13 cellular contexts compared by ENCODE assay signal in genomic region chr12:40248585-40249297, GRCh38. TPM values are rescaled to one million over a fixed set of nuclear protein-coding genes. Genes with fewer than 3 reads are reported as not detected.
A peak's percentile ranks its signal among the peaks of the same experiment; 100 is the strongest.
DNase-seq lines count a peak whose midpoint lies in the region; ATAC-seq and TF ChIP-seq lines count a peak whose summit lies in the region.
"Had no signal": no experiment of that assay in that cellular context is flagged by ENCODE, and none has a peak within 500 bp of the region (broad histone marks: within the 10 kb centered on the region; RNA-seq: fewer than 3 reads in every experiment).

No MANE protein-coding gene starts in this region.

- no peaks in the 10 kb centered on the region for H3K9me3 ChIP-seq in mammary epithelial cell (replicated peaks; ENCODE audit: insufficient read depth, low read length)
- no peaks in the 10 kb centered on the region for H3K9me3 ChIP-seq in CD8-positive, alpha-beta memory T cell (ENCODE audit: low read length)
- H3K9me3 ChIP-seq: BLaER1, esophagus squamous epithelium had no signal

- peaks cover 0 to 3% (median 0%) of the 10 kb centered on the region in 5 donors for H3K9me3 Mint-ChIP-seq in CD8-positive, alpha-beta memory T cell
- H3K9me3 Mint-ChIP-seq: natural killer cell had no signal

- H4K20me1 ChIP-seq in mammary epithelial cell (ENCODE audit: insufficient read depth, low read length) = no peaks in the 10 kb centered on the region
- H4K20me1 ChIP-seq: BLaER1 had no signal

- H3K27ac Mint-ChIP-seq in CD8-positive, alpha-beta memory T cell = peak overlapping the region in 1 of 8 donors; percentile 75
- H3K27ac Mint-ChIP-seq: natural killer cell had no signal

- no peaks in the 10 kb centered on the region for H3K27me3 Mint-ChIP-seq in CD8-positive, alpha-beta memory T cell

- no peak overlapping the region for H3K4me3 Mint-ChIP-seq in CD8-positive, alpha-beta memory T cell
- H3K4me3 Mint-ChIP-seq: natural killer cell had no signal

- peak overlapping the region; percentile 32 for H3K4me2 ChIP-seq in mammary epithelial cell (ENCODE audit: insufficient read depth, low read depth, low read length)
- H3K4me2 ChIP-seq: BLaER1 had no signal

- no peaks in the 10 kb centered on the region for H3K36me3 Mint-ChIP-seq in CD8-positive, alpha-beta memory T cell
- H3K36me3 Mint-ChIP-seq: natural killer cell had no signal

- H3K27ac ChIP-seq in mammary epithelial cell (ENCODE audit: insufficient read depth, low read depth, low read length) = no peak overlapping the region
- no peak overlapping the region for H3K27ac ChIP-seq in CD8-positive, alpha-beta memory T cell (ENCODE audit: low read depth, low read length)
- H3K27ac ChIP-seq: BLaER1, cardiac muscle cell had no signal

- POLR2A ChIA-PET in CD8-positive, alpha-beta memory T cell (lab: Charles Lee) = no interaction called here

- dilution Hi-C loops in mammary epithelial cell (cut with HindIII; ENCODE audit: low sequenced_read_pairs) = no loop called here

- H3K79me2 ChIP-seq in mammary epithelial cell (ENCODE audit: insufficient read depth, low read length) = no peaks in the 10 kb centered on the region

- BruUV-seq in mammary epithelial cell (replicated peaks; lab: Mats Ljungman, UMichigan) = no TSS peak

- ATAC-seq in GM18498 (IDR thresholded peaks at IDR 0.05; ENCODE audit: unreplicated experiment) (peak; percentile 70), GM21515 (IDR thresholded peaks at IDR 0.05; ENCODE audit: unreplicated experiment) (peak; percentile 70), HG03354 (IDR thresholded peaks at IDR 0.05; ENCODE audit: poor library complexity, severe bottlenecking, unreplicated experiment) (peak; percentile 83), left cardiac atrium (no peak)
- ATAC-seq: natural killer cell had no signal

- intact Hi-C loops in mammary epithelial cell (cut with micrococcal nuclease) = no loop called here
- intact Hi-C loops in left cardiac atrium (cut with DNase I) = no loop called here

- DNase-seq in mammary epithelial cell = peak; percentile 76
- no peak for DNase-seq in left cardiac atrium
- DNase-seq in CD8-positive, alpha-beta memory T cell = no peak
- no peak for DNase-seq in nucleus accumbens (lab: John Stamatoyannopoulos, UW)
- DNase-seq in activated CD4-positive, alpha-beta T cell treated with anti-CD3 and anti-CD28 coated beads for 48 hours = no peak
- DNase-seq: esophagus squamous epithelium, natural killer cell, NCI-H1436 had no signal

- WGBS in mammary epithelial cell (ENCODE audit: low coverage, missing lambda C conversion rate) = 62% methylated on average over 4 of the region's 4 CpGs

- no peak overlapping the region for H3K9ac ChIP-seq in mammary epithelial cell (ENCODE audit: insufficient read depth, low read length)
- H3K9ac ChIP-seq: BLaER1 had no signal

- H3K27me3 ChIP-seq in mammary epithelial cell (ENCODE audit: insufficient read depth, low read length) = no peaks in the 10 kb centered on the region
- no peaks in the 10 kb centered on the region for H3K27me3 ChIP-seq in CD8-positive, alpha-beta memory T cell (ENCODE audit: insufficient read depth, low read length, poor library complexity, severe bottlenecking)
- H3K27me3 ChIP-seq: BLaER1, cardiac muscle cell, esophagus squamous epithelium had no signal

- no peak overlapping the region for H2AFZ ChIP-seq in mammary epithelial cell (ENCODE audit: low read depth, low read length)

- TF ChIP-seq CTCF in mammary epithelial cell (conservative IDR thresholded peaks at IDR 0.05 in 1 of 2, IDR thresholded peaks at IDR 0.05 in 1 of 2; ENCODE audit: extremely low read depth in 1 of 2, insufficient read depth in 1 of 2, low read depth in 1 of 2, low read length in 2 of 2) = no peak

- H3K4me3 ChIP-seq in mammary epithelial cell (replicated peaks in 1 of 3; ENCODE audit: insufficient read depth in 1 of 3, low read depth in 2 of 3, low read length in 3 of 3) = no peak overlapping the region
- no peak overlapping the region for H3K4me3 ChIP-seq in CD8-positive, alpha-beta memory T cell (ENCODE audit: low read length)
- H3K4me3 ChIP-seq: BLaER1, cardiac muscle cell, esophagus squamous epithelium had no signal

- H3K36me3 ChIP-seq in mammary epithelial cell (ENCODE audit: insufficient read depth, low read length) = no peaks in the 10 kb centered on the region
- H3K36me3 ChIP-seq in CD8-positive, alpha-beta memory T cell (ENCODE audit: insufficient read depth, low read length) = no peaks in the 10 kb centered on the region
- H3K36me3 ChIP-seq: BLaER1, cardiac muscle cell had no signal

- in situ Hi-C loops in mammary epithelial cell (cut with MboI; ENCODE audit: low sequenced_read_pairs in 2 of 2) = no loop called here

- H3K4me1 Mint-ChIP-seq in CD8-positive, alpha-beta memory T cell = no peaks in the 10 kb centered on the region
- H3K4me1 Mint-ChIP-seq: natural killer cell had no signal

- CTCF ChIA-PET in mammary epithelial cell (lab: Charles Lee; ENCODE audit: low non-redundant PET) = no interaction called here
- CTCF ChIA-PET in CD8-positive, alpha-beta memory T cell (lab: Charles Lee) = no interaction called here

- H3K4me1 ChIP-seq in mammary epithelial cell (ENCODE audit: insufficient read depth, low read length) = peaks cover 5% of the 10 kb centered on the region
- no peaks in the 10 kb centered on the region for H3K4me1 ChIP-seq in CD8-positive, alpha-beta memory T cell (ENCODE audit: insufficient read depth, low read length)
- H3K4me1 ChIP-seq: BLaER1 had no signal

RNA-seq across cellular contexts. Expression of gene LRRK2, which starts 23.9 kb away (rescaled TPM):
- total RNA-seq in mammary epithelial cell (1 to 10 TPM in 1 of 2 donors, under 1 TPM in 1; 0.28 to 2.7 TPM), left cardiac atrium (10 to 100 TPM in 1 of 2 donors, 1 to 10 TPM in 1; 7.7 to 11.0 TPM)
- 0.42 TPM for polyA plus RNA-seq in mammary epithelial cell
- polyA minus RNA-seq in mammary epithelial cell = 2.4 TPM
- total RNA-seq in CD8-positive, alpha-beta memory T cell = under 1 TPM; 0.31 TPM
- not detected for polyA plus RNA-seq in CD8-positive, alpha-beta memory T cell

Comparison
In these comparisons a context has a peak if more than half of its experiments do, and no peak if none do; other contexts are left out.
1. ATAC-seq: peak in GM18498 (single experiment), GM21515 (single experiment) and HG03354 (single experiment); none in left cardiac atrium (0 of 2).